In the genomic region with DNA sequence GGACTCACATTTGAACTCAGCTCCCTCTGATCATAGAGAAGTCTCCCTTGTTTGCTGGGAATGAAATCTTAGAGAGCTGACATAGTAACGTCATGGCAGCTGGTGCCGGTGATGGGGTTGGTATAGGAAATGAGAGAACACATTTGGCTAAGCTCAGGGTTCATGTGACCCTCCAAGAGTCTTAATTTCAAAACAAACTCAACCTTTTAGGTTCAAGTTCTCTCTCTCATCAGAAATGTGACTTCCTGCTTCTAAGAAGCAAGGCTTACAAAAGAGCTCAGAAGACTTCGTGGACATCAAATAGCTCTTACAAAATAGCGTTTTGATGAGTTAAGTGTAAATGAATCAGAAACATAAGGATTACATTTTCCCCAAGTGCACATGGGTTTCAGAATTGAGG, we compare ENCODE assay signal across 28 cellular contexts.
"Had no signal": no experiment of that assay in that cellular context is flagged by ENCODE, and none has a peak within 500 bp of the region (broad histone marks: within the 10 kb centered on the region; RNA-seq: fewer than 3 reads in every experiment).

No MANE protein-coding gene starts in this region.

- ATAC-seq: activated CD4-positive, CD25-positive, alpha-beta regulatory T cell treated with anti-CD3 and anti-CD28 coated beads, Interleukin-2, amount 50 U/mL, for 24 hours; activated CD8-positive, alpha-beta memory T cell treated with anti-CD3 and anti-CD28 coated beads, Interleukin-2, amount 10 ng/mL, durations not matched to agents 7 days and 5 days; activated CD8-positive, alpha-beta T cell treated with anti-CD3 and anti-CD28 coated beads for 36 hours; activated naive CD8-positive, alpha-beta T cell treated with anti-CD3 and anti-CD28 coated beads, Interleukin-2, amount 50 U/mL, for 24 hours; body of pancreas; left ventricle myocardium superior; natural killer cell; right cardiac atrium had no signal

- H3K27ac ChIP-seq: body of pancreas, cardiac muscle cell, neutrophil, parathyroid adenoma, tibial artery, uterus, VCaP had no signal

- H3K4me1 Mint-ChIP-seq: activated CD4-positive, alpha-beta T cell treated with anti-CD3 and anti-CD28 coated beads, Interleukin-2, amount 10 ng/mL, durations not matched to agents 7 days and 5 days; activated CD8-positive, alpha-beta memory T cell treated with anti-CD3 and anti-CD28 coated beads, Interleukin-2, amount 10 ng/mL, durations not matched to agents 7 days and 5 days; activated naive CD4-positive, alpha-beta T cell treated with anti-CD3 and anti-CD28 coated beads, Interleukin-2, amount 10 ng/mL, durations not matched to agents 7 days and 5 days; activated naive CD8-positive, alpha-beta T cell treated with anti-CD3 and anti-CD28 coated beads, Interleukin-2, amount 50 U/mL, for 24 hours; natural killer cell had no signal

- H3K9me3 ChIP-seq: body of pancreas, neutrophil, tibial artery, uterus had no signal

- H3K4me3 Mint-ChIP-seq: activated CD4-positive, alpha-beta T cell treated with anti-CD3 and anti-CD28 coated beads, Interleukin-2, amount 10 ng/mL, durations not matched to agents 7 days and 5 days; activated CD8-positive, alpha-beta memory T cell treated with anti-CD3 and anti-CD28 coated beads, Interleukin-2, amount 10 ng/mL, durations not matched to agents 7 days and 5 days; activated CD8-positive, alpha-beta T cell treated with anti-CD3 and anti-CD28 coated beads for 36 hours; activated naive CD4-positive, alpha-beta T cell treated with anti-CD3 and anti-CD28 coated beads, Interleukin-2, amount 10 ng/mL, durations not matched to agents 7 days and 5 days; activated naive CD8-positive, alpha-beta T cell treated with anti-CD3 and anti-CD28 coated beads, Interleukin-2, amount 50 U/mL, for 24 hours; dendritic cell treated with granulocyte-macrophage colony-stimulating factor and Interleukin-4, amounts not matched to agents 40 ng/mL and 50 ng/mL, for 4 days; natural killer cell; stimulated activated naive CD8-positive, alpha-beta T cell treated with anti-CD3 and anti-CD28 coated beads, Interleukin-15, Interleukin-2, amounts not matched to agents 100 ng/mL and 50 ng/mL, for 24 hours had no signal

- H3K27me3 ChIP-seq: body of pancreas, cardiac muscle cell, neutrophil, tibial artery, uterus had no signal

- H3K9me3 Mint-ChIP-seq: activated CD4-positive, alpha-beta T cell treated with anti-CD3 and anti-CD28 coated beads, Interleukin-2, amount 10 ng/mL, durations not matched to agents 7 days and 5 days; activated CD8-positive, alpha-beta T cell treated with anti-CD3 and anti-CD28 coated beads for 36 hours; activated naive CD4-positive, alpha-beta T cell treated with anti-CD3 and anti-CD28 coated beads, Interleukin-2, amount 10 ng/mL, durations not matched to agents 7 days and 5 days; activated naive CD8-positive, alpha-beta T cell treated with anti-CD3 and anti-CD28 coated beads, Interleukin-2, amount 50 U/mL, for 24 hours; dendritic cell treated with granulocyte-macrophage colony-stimulating factor and Interleukin-4, amounts not matched to agents 40 ng/mL and 50 ng/mL, for 4 days; stimulated activated naive CD8-positive, alpha-beta T cell treated with anti-CD3 and anti-CD28 coated beads, Interleukin-15, Interleukin-2, amounts not matched to agents 100 ng/mL and 50 ng/mL, for 24 hours had no signal

- DNase-seq: activated CD4-positive, alpha-beta T cell treated with anti-CD3 and anti-CD28 coated beads, Interleukin-2, amount 10 ng/mL, durations not matched to agents 7 days and 5 days; activated CD8-positive, alpha-beta memory T cell treated with anti-CD3 and anti-CD28 coated beads, Interleukin-2, amount 10 ng/mL, durations not matched to agents 7 days and 5 days; activated CD8-positive, alpha-beta T cell treated with anti-CD3 and anti-CD28 coated beads for 36 hours; activated effector memory CD4-positive, alpha-beta T cell treated with anti-CD3 and anti-CD28 coated beads, Interleukin-2, amount 50 U/mL, for 16 hours; activated naive CD4-positive, alpha-beta T cell treated with anti-CD3 and anti-CD28 coated beads, Interleukin-2, amount 10 ng/mL, durations not matched to agents 7 days and 5 days; activated naive CD8-positive, alpha-beta T cell treated with anti-CD3 and anti-CD28 coated beads, Interleukin-2, amount 50 U/mL, for 24 hours; activated T-cell treated with anti-CD3 and anti-CD28 coated beads for 4 hours; anterior cingulate cortex; body of pancreas; effector CD4-positive, alpha-beta T cell; erythroblast; left ventricle myocardium superior; mammary epithelial cell; midbrain; natural killer cell; right cardiac atrium; stimulated activated CD4-positive, alpha-beta T cell treated with anti-CD3 and anti-CD28 coated beads, Interleukin-12 subunit alpha, Interleukin-12 subunit beta, amount 100 ng/mL, for 4 hours; SW 1271; T-helper 2 cell; tibial artery; uterus had no signal

- H3K27me3 Mint-ChIP-seq: activated CD4-positive, alpha-beta T cell treated with anti-CD3 and anti-CD28 coated beads, Interleukin-2, amount 10 ng/mL, durations not matched to agents 7 days and 5 days; activated CD8-positive, alpha-beta memory T cell treated with anti-CD3 and anti-CD28 coated beads, Interleukin-2, amount 10 ng/mL, durations not matched to agents 7 days and 5 days; activated CD8-positive, alpha-beta T cell treated with anti-CD3 and anti-CD28 coated beads for 36 hours; activated naive CD4-positive, alpha-beta T cell treated with anti-CD3 and anti-CD28 coated beads, Interleukin-2, amount 10 ng/mL, durations not matched to agents 7 days and 5 days; dendritic cell treated with granulocyte-macrophage colony-stimulating factor and Interleukin-4, amounts not matched to agents 40 ng/mL and 50 ng/mL, for 4 days; stimulated activated naive CD8-positive, alpha-beta T cell treated with anti-CD3 and anti-CD28 coated beads, Interleukin-15, Interleukin-2, amounts not matched to agents 100 ng/mL and 50 ng/mL, for 24 hours had no signal

- H3K27ac Mint-ChIP-seq: activated CD4-positive, alpha-beta T cell treated with anti-CD3 and anti-CD28 coated beads, Interleukin-2, amount 10 ng/mL, durations not matched to agents 7 days and 5 days; activated CD8-positive, alpha-beta memory T cell treated with anti-CD3 and anti-CD28 coated beads, Interleukin-2, amount 10 ng/mL, durations not matched to agents 7 days and 5 days; activated CD8-positive, alpha-beta T cell treated with anti-CD3 and anti-CD28 coated beads for 36 hours; activated naive CD4-positive, alpha-beta T cell treated with anti-CD3 and anti-CD28 coated beads, Interleukin-2, amount 10 ng/mL, durations not matched to agents 7 days and 5 days; activated naive CD8-positive, alpha-beta T cell treated with anti-CD3 and anti-CD28 coated beads, Interleukin-2, amount 50 U/mL, for 24 hours; dendritic cell treated with granulocyte-macrophage colony-stimulating factor and Interleukin-4, amounts not matched to agents 40 ng/mL and 50 ng/mL, for 4 days; natural killer cell; stimulated activated naive CD8-positive, alpha-beta T cell treated with anti-CD3 and anti-CD28 coated beads, Interleukin-15, Interleukin-2, amounts not matched to agents 100 ng/mL and 50 ng/mL, for 24 hours had no signal

- H3K36me3 Mint-ChIP-seq: activated CD8-positive, alpha-beta memory T cell treated with anti-CD3 and anti-CD28 coated beads, Interleukin-2, amount 10 ng/mL, durations not matched to agents 7 days and 5 days; activated naive CD4-positive, alpha-beta T cell treated with anti-CD3 and anti-CD28 coated beads, Interleukin-2, amount 10 ng/mL, durations not matched to agents 7 days and 5 days had no signal

- H3K36me3 ChIP-seq: cardiac muscle cell, neutrophil, tibial artery, uterus had no signal

- H3K4me3 ChIP-seq: body of pancreas, cardiac muscle cell, tibial artery, uterus had no signal

- H3K4me1 ChIP-seq: body of pancreas, tibial artery, uterus had no signal
